Comparison of ENCODE assay signal across 9 cellular contexts in the genomic region with DNA sequence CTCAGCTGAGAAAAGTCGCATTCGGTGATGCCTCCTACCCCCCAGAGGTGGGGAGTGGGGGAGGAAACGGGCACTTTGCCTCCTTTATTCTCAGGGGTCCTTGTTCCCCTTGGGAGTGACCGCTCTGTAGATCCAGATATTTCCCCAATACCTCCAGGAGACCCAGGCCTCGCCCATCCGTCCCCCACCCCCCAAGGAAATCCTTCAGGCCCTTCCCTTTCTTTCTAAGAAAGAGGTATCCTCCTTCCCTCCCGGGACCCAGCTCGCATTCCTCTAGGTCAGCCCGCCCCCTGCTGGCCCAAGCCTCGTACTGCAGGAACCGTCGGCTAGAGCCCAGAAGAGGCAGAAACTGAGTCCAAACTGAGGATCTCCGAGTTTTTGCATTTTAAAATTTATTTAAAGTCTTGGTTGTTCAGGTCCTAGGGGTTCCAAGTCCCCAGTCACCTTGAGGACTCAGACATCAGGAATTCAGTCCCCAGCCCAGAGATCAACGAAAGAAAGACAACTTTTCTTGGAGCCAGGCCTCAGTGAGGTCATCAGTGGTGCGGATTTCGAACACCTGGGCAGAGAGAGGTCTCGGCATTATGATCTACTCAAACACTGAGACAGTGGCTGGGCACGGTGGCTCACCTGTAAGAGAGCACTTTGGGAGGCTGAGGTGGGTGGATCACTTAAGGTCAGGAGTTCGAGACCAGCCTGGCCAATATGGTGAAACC. TPM values are rescaled to one million over a fixed set of nuclear protein-coding genes. Genes with fewer than 3 reads are reported as not detected.
DNase-seq lines count a peak whose midpoint lies in the region; ATAC-seq and TF ChIP-seq lines count a peak whose summit lies in the region.
"Had no signal": no experiment of that assay in that cellular context is flagged by ENCODE, and none has a peak within 500 bp of the region (broad histone marks: within the 10 kb centered on the region; RNA-seq: fewer than 3 reads in every experiment).

No MANE protein-coding gene starts in this region.

- intact Hi-C loops in activated CD4-positive, alpha-beta T cell treated with anti-CD3 and anti-CD28 coated beads for 36 hours (cut with DNase I, micrococcal nuclease), result loop anchor here (1.0 kb wide), 2 partner anchors 116 to 206 kb away; no protein-coding TSS in a partner anchor
- intact Hi-C loops in left colon (cut with DNase I, micrococcal nuclease), result loop anchor here (5.0 kb wide), 1 partner anchor 206 kb away; no protein-coding TSS in a partner anchor

- no peak overlapping the region for H3K4me3 ChIP-seq in GM12875 (ENCODE audit: low read depth, low read length)

- peak; percentile 94 for TF ChIP-seq CTCF in 22Rv1 (IDR thresholded peaks at IDR 0.05)
- TF ChIP-seq CTCF in GM12875 (IDR thresholded peaks at IDR 0.05; ENCODE audit: borderline replicate concordance, insufficient read depth, low read depth, low read length), result peak; percentile 89

- H3K27ac Mint-ChIP-seq in activated CD4-positive, alpha-beta T cell treated with anti-CD3 and anti-CD28 coated beads for 36 hours, result peak overlapping the region; percentile 51
- H3K27ac Mint-ChIP-seq in central memory CD8-positive, alpha-beta T cell (ENCODE audit: low read depth), result peak overlapping the region; percentile 35

- no peak overlapping the region for H3K27ac ChIP-seq in 22Rv1

- H3K27me3 Mint-ChIP-seq in activated CD4-positive, alpha-beta T cell treated with anti-CD3 and anti-CD28 coated beads for 36 hours, result no peaks in the 10 kb centered on the region
- no peaks in the 10 kb centered on the region for H3K27me3 Mint-ChIP-seq in central memory CD8-positive, alpha-beta T cell

- peak; percentile 39 for ATAC-seq in activated CD4-positive, alpha-beta T cell treated with anti-CD3 and anti-CD28 coated beads for 36 hours
- ATAC-seq in central memory CD8-positive, alpha-beta T cell (replicated peaks; ENCODE audit: extremely low read depth, poor library complexity, severe bottlenecking), result no peak
- ATAC-seq in left colon (peak; percentile 77), GM19455 (IDR thresholded peaks at IDR 0.05; ENCODE audit: unreplicated experiment) (no peak)

- H3K36me3 Mint-ChIP-seq in activated CD4-positive, alpha-beta T cell treated with anti-CD3 and anti-CD28 coated beads for 36 hours (ENCODE audit: low read depth), result peaks cover 33% of the 10 kb centered on the region
- H3K36me3 Mint-ChIP-seq in central memory CD8-positive, alpha-beta T cell (ENCODE audit: insufficient read depth), result peaks cover 35% of the 10 kb centered on the region

- CTCF ChIA-PET in activated CD4-positive, alpha-beta T cell treated with anti-CD3 and anti-CD28 coated beads for 36 hours (lab: Charles Lee), result interaction anchor here (0.5 to 3.5 kb wide), 21 partner anchors 14 to 365 kb away, joined by 3 to 15 read pairs (median 3); partner anchors contain the start of genes MED29, PAF1, PLEKHG2 and SAMD4B

- DNase-seq in NCI-H2196 (lab: John Stamatoyannopoulos, UW; ENCODE audit: unreplicated experiment), result peak; percentile 81
- DNase-seq in activated CD4-positive, alpha-beta T cell treated with anti-CD3 and anti-CD28 coated beads for 36 hours, result peak; percentile 90
- peak; percentile 76 to 85 for DNase-seq in central memory CD8-positive, alpha-beta T cell (ENCODE audit: low spot score in 2 of 2)
- DNase-seq in left colon, result peak; percentile 59 to 87
- peak; percentile 84 to 88 for DNase-seq in stimulated activated CD4-positive, alpha-beta T cell treated with anti-CD3 and anti-CD28 coated beads, Interleukin-2, amount 100 ng/mL, for 48 hours

- H3K4me3 Mint-ChIP-seq in activated CD4-positive, alpha-beta T cell treated with anti-CD3 and anti-CD28 coated beads for 36 hours, result no peak overlapping the region
- H3K4me3 Mint-ChIP-seq in central memory CD8-positive, alpha-beta T cell, result peak overlapping the region; percentile 37

- H3K9me3 Mint-ChIP-seq in activated CD4-positive, alpha-beta T cell treated with anti-CD3 and anti-CD28 coated beads for 36 hours (ENCODE audit: low read depth), result no peaks in the 10 kb centered on the region
- H3K9me3 Mint-ChIP-seq in central memory CD8-positive, alpha-beta T cell, result no peaks in the 10 kb centered on the region

- POLR2A ChIA-PET in activated CD4-positive, alpha-beta T cell treated with anti-CD3 and anti-CD28 coated beads for 36 hours (lab: Charles Lee), result interaction anchor here (0.7 kb wide), 1 partner anchor 23 kb away, joined by 3 read pairs; no protein-coding TSS in a partner anchor

- peaks cover 39% of the 10 kb centered on the region for H3K4me1 Mint-ChIP-seq in activated CD4-positive, alpha-beta T cell treated with anti-CD3 and anti-CD28 coated beads for 36 hours
- H3K4me1 Mint-ChIP-seq in central memory CD8-positive, alpha-beta T cell, result peaks cover 34% of the 10 kb centered on the region

RNA-seq across cellular contexts. Expression of gene LRFN1, which starts 7.5 kb away (rescaled TPM):
- 1 to 10 TPM; 5.3 to 5.4 TPM for total RNA-seq in activated CD4-positive, alpha-beta T cell treated with anti-CD3 and anti-CD28 coated beads for 36 hours
- total RNA-seq in left colon, result under 1 TPM; 0.18 to 0.61 TPM

RNA-seq across cellular contexts. Expression of gene GMFG, which starts 7.7 kb away (rescaled TPM):
- total RNA-seq in activated CD4-positive, alpha-beta T cell treated with anti-CD3 and anti-CD28 coated beads for 36 hours, result 100 to 1,000 TPM; 231 to 333 TPM
- total RNA-seq in left colon, result 10 to 100 TPM in 1 of 2 donors, 1 to 10 TPM in 1; 7.0 to 17.8 TPM

RNA-seq across cellular contexts. Expression of gene SAMD4B, which starts 14.1 kb away (rescaled TPM):
- 10 to 100 TPM; 45.2 to 46.9 TPM for total RNA-seq in activated CD4-positive, alpha-beta T cell treated with anti-CD3 and anti-CD28 coated beads for 36 hours
- total RNA-seq in left colon, result 10 to 100 TPM; 65.2 to 72.2 TPM

RNA-seq across cellular contexts. Expression of gene IFNL1, which starts 31.9 kb away (rescaled TPM):
- total RNA-seq in activated CD4-positive, alpha-beta T cell treated with anti-CD3 and anti-CD28 coated beads for 36 hours, result under 1 TPM; 0.50 to 0.51 TPM
- not detected for total RNA-seq in left colon
- total RNA-seq: temporal lobe had no signal

RNA-seq across cellular contexts. Expression of gene IFNL2, which starts 60.0 kb away (rescaled TPM):
- total RNA-seq in activated CD4-positive, alpha-beta T cell treated with anti-CD3 and anti-CD28 coated beads for 36 hours, result not detected
- total RNA-seq in left colon, result not detected
- total RNA-seq: temporal lobe had no signal

Comparison
In these comparisons a context has a peak if more than half of its experiments do, and no peak if none do; other contexts are left out.
1. ATAC-seq: peak in activated CD4-positive, alpha-beta T cell treated with anti-CD3 and anti-CD28 coated beads for 36 hours (single experiment) and left colon (single experiment); none in central memory CD8-positive, alpha-beta T cell (single experiment) and GM19455 (single experiment).
2. RNA of gene GMFG, which starts 7.7 kb away (total RNA-seq): 231 to 333 TPM in activated CD4-positive, alpha-beta T cell treated with anti-CD3 and anti-CD28 coated beads for 36 hours; 7.0 to 17.8 TPM in left colon; every median in the first group is over 10 times any median in the second.
3. Peak in every context shown above with its lines, with median percentiles within 50 percentile points of each other: DNase-seq.